ENCODE assay signal across 8 cellular contexts in the genomic region with DNA sequence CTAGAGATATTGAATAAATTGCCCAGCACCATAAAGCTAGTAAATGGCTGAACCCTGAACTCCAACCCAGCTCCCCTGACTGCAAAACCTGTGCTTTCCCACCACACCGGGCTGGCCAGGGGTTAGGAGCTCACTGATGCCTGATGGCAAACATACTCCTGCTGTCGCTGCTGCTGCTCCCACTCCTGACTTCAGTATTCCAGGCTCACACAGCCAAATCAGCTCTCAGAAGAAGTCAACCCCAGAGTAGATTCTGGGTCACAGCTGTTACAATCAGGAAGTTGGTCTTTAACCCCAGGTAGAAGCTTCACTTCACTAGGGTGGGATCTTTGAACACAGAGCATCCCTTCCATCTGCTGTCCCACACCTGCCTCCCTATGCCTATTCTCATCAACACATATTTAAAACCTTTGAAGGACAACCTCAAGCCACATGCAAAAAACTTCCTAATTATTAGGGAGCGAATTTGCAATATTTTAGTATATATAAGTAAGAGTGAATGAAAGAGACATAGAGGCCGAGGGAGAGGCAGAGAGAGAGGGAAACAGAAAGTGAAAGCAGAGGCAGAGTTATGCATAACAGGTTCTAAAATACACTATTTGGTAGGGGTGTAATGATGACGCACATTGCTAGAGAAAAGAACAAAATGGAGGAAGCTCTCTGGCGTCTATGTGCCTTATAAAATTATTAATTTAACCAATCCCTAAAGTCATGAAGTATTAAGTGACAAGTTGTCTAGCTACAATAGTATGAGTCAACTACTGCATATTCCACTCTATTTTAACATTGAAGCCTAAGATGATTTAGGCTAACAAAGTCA.
DNase-seq lines count a peak whose midpoint lies in the region; ATAC-seq and TF ChIP-seq lines count a peak whose summit lies in the region.

No MANE protein-coding gene starts in this region.

- TF ChIP-seq CTCF in SU-DHL-6 (IDR thresholded peaks at IDR 0.05; ENCODE audit: insufficient read depth, low read length, poor library complexity, severe bottlenecking) (no peak), nephron (IDR thresholded peaks at IDR 0.05; ENCODE audit: unreplicated experiment in 3 of 3) (no peak), WERI-Rb-1 (IDR thresholded peaks at IDR 0.05; ENCODE audit: low read depth, low read length) (no peak)

- H3K79me2 ChIP-seq in ACC112 (ENCODE audit: control insufficient read depth, insufficient read depth, low read length, unreplicated experiment) (no peaks in the 10 kb centered on the region), SU-DHL-6 (ENCODE audit: insufficient read depth, low read length) (no peaks in the 10 kb centered on the region)

- peaks cover 3% of the 10 kb centered on the region for H3K27me3 Mint-ChIP-seq in nephron (ENCODE audit: low read depth)

- H3K4me3 ChIP-seq in ACC112 (ENCODE audit: low read depth, low read length): peak overlapping the region; percentile 64
- peak overlapping the region; percentile 41 for H3K4me3 ChIP-seq in SU-DHL-6 (ENCODE audit: insufficient read depth, low read length, poor library complexity, severe bottlenecking)
- no peak overlapping the region for H3K4me3 ChIP-seq in WERI-Rb-1 (ENCODE audit: low read depth, low read length)

- H3K36me3 Mint-ChIP-seq in nephron (ENCODE audit: low read depth): no peaks in the 10 kb centered on the region

- H3K27ac Mint-ChIP-seq in nephron: peak overlapping the region in 2 of 3 experiments; percentile 74 to 95

- peaks cover 35% of the 10 kb centered on the region for H3K4me1 ChIP-seq in ACC112 (ENCODE audit: control insufficient read depth, insufficient read depth, low read length, unreplicated experiment)

- H3K9me3 ChIP-seq in SU-DHL-6 (ENCODE audit: insufficient read depth, low read length): no peaks in the 10 kb centered on the region
- no peaks in the 10 kb centered on the region for H3K9me3 ChIP-seq in WERI-Rb-1 (ENCODE audit: severe bottlenecking)

- peak overlapping the region; percentile 54 for H3K9ac ChIP-seq in SU-DHL-6 (ENCODE audit: low read length)

- no peaks in the 10 kb centered on the region for H3K9me2 ChIP-seq in SU-DHL-6 (replicated peaks; ENCODE audit: insufficient read depth, low read length)

- no peak overlapping the region for H3K4me3 Mint-ChIP-seq in nephron

- H2AFZ ChIP-seq in ACC112 (ENCODE audit: low read length, unreplicated experiment) (peak overlapping the region; percentile 100), SU-DHL-6 (ENCODE audit: low read depth, low read length, severe bottlenecking) (peak overlapping the region; percentile 80)

- H3K4me2 ChIP-seq in SU-DHL-6 (ENCODE audit: low read depth, low read length, poor library complexity, severe bottlenecking): peak overlapping the region; percentile 93

- H4K20me1 ChIP-seq in SU-DHL-6 (ENCODE audit: low read depth, low read length): no peaks in the 10 kb centered on the region

- H3K27ac ChIP-seq in ACC112 (ENCODE audit: low read depth, low read length) (peak overlapping the region; percentile 93), SU-DHL-6 (ENCODE audit: low read depth, low read length) (peak overlapping the region; percentile 97), WERI-Rb-1 (no peak overlapping the region)

- DNase-seq in effector CD4-positive, alpha-beta T cell: peak; percentile 12
- no peak for DNase-seq in epidermal melanocyte (ENCODE audit: insufficient read length, low spot score)
- no peak for DNase-seq in WERI-Rb-1

- H3K9me3 Mint-ChIP-seq in nephron: no peaks in the 10 kb centered on the region

- peaks cover 56% of the 10 kb centered on the region for H3K4me1 Mint-ChIP-seq in nephron

- H3K36me3 ChIP-seq in ACC112 (ENCODE audit: insufficient read depth, low read length): no peaks in the 10 kb centered on the region
- no peaks in the 10 kb centered on the region for H3K36me3 ChIP-seq in SU-DHL-6 (ENCODE audit: low read length)
- no peaks in the 10 kb centered on the region for H3K36me3 ChIP-seq in WERI-Rb-1

- peaks cover 26% of the 10 kb centered on the region for H3F3A ChIP-seq in SU-DHL-6 (ENCODE audit: insufficient read depth)

- ATAC-seq in GM18520 (IDR thresholded peaks at IDR 0.05; ENCODE audit: unreplicated experiment) (peak; percentile 55), HG03045 (IDR thresholded peaks at IDR 0.05; ENCODE audit: unreplicated experiment) (peak; percentile 88)

- no peaks in the 10 kb centered on the region for H3K27me3 ChIP-seq in ACC112 (ENCODE audit: insufficient read depth, low read length)
- H3K27me3 ChIP-seq in SU-DHL-6 (ENCODE audit: low read length): no peaks in the 10 kb centered on the region
- no peaks in the 10 kb centered on the region for H3K27me3 ChIP-seq in WERI-Rb-1 (ENCODE audit: insufficient read depth, low read depth, severe bottlenecking)
